Comparison of ENCODE assay signal across 9 cellular contexts in the genomic region with DNA sequence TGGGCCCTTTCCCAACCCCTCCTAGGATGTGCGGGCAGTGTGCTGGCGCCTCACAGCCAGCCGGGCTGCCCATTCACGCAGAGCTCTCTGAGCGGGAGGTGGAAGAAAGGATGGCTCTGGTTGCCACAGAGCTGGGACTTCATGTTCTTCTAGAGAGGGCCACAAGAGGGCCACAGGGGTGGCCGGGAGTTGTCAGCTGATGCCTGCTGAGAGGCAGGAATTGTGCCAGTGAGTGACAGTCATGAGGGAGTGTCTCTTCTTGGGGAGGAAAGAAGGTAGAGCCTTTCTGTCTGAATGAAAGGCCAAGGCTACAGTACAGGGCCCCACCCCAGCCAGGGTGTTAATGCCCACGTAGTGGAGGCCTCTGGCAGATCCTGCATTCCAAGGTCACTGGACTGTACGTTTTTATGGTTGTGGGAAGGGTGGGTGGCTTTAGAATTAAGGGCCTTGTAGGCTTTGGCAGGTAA. TPM values are rescaled to one million over a fixed set of nuclear protein-coding genes. Genes with fewer than 3 reads are reported as not detected.
DNase-seq lines count a peak whose midpoint lies in the region; ATAC-seq and TF ChIP-seq lines count a peak whose summit lies in the region.
"Had no signal": no experiment of that assay in that cellular context is flagged by ENCODE, and none has a peak within 500 bp of the region (broad histone marks: within the 10 kb centered on the region; RNA-seq: fewer than 3 reads in every experiment).

No MANE protein-coding gene starts in this region.

- no peaks in the 10 kb centered on the region for H3K27me3 ChIP-seq in BE2C
- no peaks in the 10 kb centered on the region for H3K27me3 ChIP-seq in GM23338 (ENCODE audit: insufficient read depth)

- TF ChIP-seq CTCF in BE2C (IDR thresholded peaks at IDR 0.05; ENCODE audit: low read depth, low read length), result peak; percentile 76
- peak; percentile 60 to 67 for TF ChIP-seq CTCF in GM23338 (conservative IDR thresholded peaks at IDR 0.05; ENCODE audit: low read depth in 2 of 2)
- TF ChIP-seq CTCF in retinal pigment epithelial cell (conservative IDR thresholded peaks at IDR 0.05; ENCODE audit: low read depth, low read length), result peak; percentile 69

- intact Hi-C loops in left cardiac atrium (cut with DNase I), result no loop called here

- H3K9me3 ChIP-seq in BE2C, result no peaks in the 10 kb centered on the region

- no peak overlapping the region for H3K27ac ChIP-seq in GM23338 (ENCODE audit: low read depth)

- DNase-seq in BE2C, result peak; percentile 83
- peak; percentile 94 for DNase-seq in GM23338 (ENCODE audit: low spot score)
- DNase-seq in NCI-H2227 (lab: John Stamatoyannopoulos, UW; ENCODE audit: unreplicated experiment), result peak; percentile 86
- no peak for DNase-seq in activated naive CD8-positive, alpha-beta T cell treated with anti-CD3 and anti-CD28 coated beads, Interleukin-2, amount 50 U/mL, for 24 hours
- peak; percentile 59 for DNase-seq in left cardiac atrium
- peak; percentile 58 for DNase-seq in retinal pigment epithelial cell (ENCODE audit: low read depth)

- H3K27ac Mint-ChIP-seq in GM23338, result peak overlapping the region; percentile 90
- no peak overlapping the region for H3K27ac Mint-ChIP-seq in activated naive CD8-positive, alpha-beta T cell treated with anti-CD3 and anti-CD28 coated beads, Interleukin-2, amount 50 U/mL, for 24 hours
- H3K27ac Mint-ChIP-seq: natural killer cell treated with Interleukin-12 subunit alpha and Interleukin-12 subunit beta and Interleukin-15 and Interleukin-18, amount 100 ng/mL, for 72 hours had no signal

- H3K36me3 Mint-ChIP-seq in GM23338 (ENCODE audit: low read depth), result peaks cover 17% of the 10 kb centered on the region
- H3K36me3 Mint-ChIP-seq in activated naive CD8-positive, alpha-beta T cell treated with anti-CD3 and anti-CD28 coated beads, Interleukin-2, amount 50 U/mL, for 24 hours (ENCODE audit: low read depth), result no peaks in the 10 kb centered on the region
- H3K36me3 Mint-ChIP-seq: natural killer cell treated with Interleukin-12 subunit alpha and Interleukin-12 subunit beta and Interleukin-15 and Interleukin-18, amount 100 ng/mL, for 72 hours had no signal

- H3K4me2 ChIP-seq in GM23338, result 0 out of 2 replicates have a peak overlapping the region, but pooled peaks have one; percentile 18

- peak overlapping the region; percentile 53; the same call in 2 of the 3 replicates for H3K4me3 Mint-ChIP-seq in GM23338
- H3K4me3 Mint-ChIP-seq in activated naive CD8-positive, alpha-beta T cell treated with anti-CD3 and anti-CD28 coated beads, Interleukin-2, amount 50 U/mL, for 24 hours, result no peak overlapping the region
- H3K4me3 Mint-ChIP-seq: natural killer cell treated with Interleukin-12 subunit alpha and Interleukin-12 subunit beta and Interleukin-15 and Interleukin-18, amount 100 ng/mL, for 72 hours had no signal

- no peaks in the 10 kb centered on the region for H3K9me2 ChIP-seq in GM23338 (ENCODE audit: insufficient read depth)

- H3K4me1 ChIP-seq in BE2C, result 0 out of 2 replicates have a peak, but pooled peaks cover 3% of the 10 kb centered on the region
- 0 out of 2 replicates have a peak, but pooled peaks cover 4% of the 10 kb centered on the region for H3K4me1 ChIP-seq in GM23338 (ENCODE audit: insufficient read depth)

- H3K4me3 ChIP-seq in BE2C (ENCODE audit: low read depth, low read length), result no peak overlapping the region
- no peak overlapping the region for H3K4me3 ChIP-seq in GM23338
- no peak overlapping the region for H3K4me3 ChIP-seq in retinal pigment epithelial cell (ENCODE audit: low read length)

- peaks cover 18% of the 10 kb centered on the region for H3K4me1 Mint-ChIP-seq in GM23338
- H3K4me1 Mint-ChIP-seq in activated naive CD8-positive, alpha-beta T cell treated with anti-CD3 and anti-CD28 coated beads, Interleukin-2, amount 50 U/mL, for 24 hours, result no peaks in the 10 kb centered on the region

- no peaks in the 10 kb centered on the region for H3F3A ChIP-seq in GM23338 (replicated peaks; ENCODE audit: low read depth)

- peak; percentile 92 for ATAC-seq in GM23338
- ATAC-seq in activated naive CD8-positive, alpha-beta T cell treated with anti-CD3 and anti-CD28 coated beads, Interleukin-2, amount 50 U/mL, for 24 hours, result peak; percentile 68
- ATAC-seq in left cardiac atrium, result peak; percentile 67 to 79
- no peak for ATAC-seq in HG03457 (IDR thresholded peaks at IDR 0.05; ENCODE audit: unreplicated experiment)
- ATAC-seq in HG03342 (IDR thresholded peaks at IDR 0.05; ENCODE audit: unreplicated experiment), result no peak

- peaks cover 7% of the 10 kb centered on the region; the same call in 1 of the 2 replicates for H4K20me1 ChIP-seq in GM23338 (replicated peaks; ENCODE audit: insufficient read depth)

- no peak overlapping the region for H2AFZ ChIP-seq in GM23338

- H3K9me3 Mint-ChIP-seq in GM23338, result no peaks in the 10 kb centered on the region
- no peaks in the 10 kb centered on the region for H3K9me3 Mint-ChIP-seq in activated naive CD8-positive, alpha-beta T cell treated with anti-CD3 and anti-CD28 coated beads, Interleukin-2, amount 50 U/mL, for 24 hours
- H3K9me3 Mint-ChIP-seq: natural killer cell treated with Interleukin-12 subunit alpha and Interleukin-12 subunit beta and Interleukin-15 and Interleukin-18, amount 100 ng/mL, for 72 hours had no signal

- H3K79me2 ChIP-seq in GM23338 (replicated peaks; ENCODE audit: insufficient read depth), result peaks cover 2% of the 10 kb centered on the region; the same call in 1 of the 2 replicates

- H3K36me3 ChIP-seq in BE2C (peaks cover 17% of the 10 kb centered on the region), GM23338 (ENCODE audit: insufficient read depth) (no peaks in the 10 kb centered on the region)

- H3K27me3 Mint-ChIP-seq in GM23338 (ENCODE audit: insufficient read depth, low read depth, poor library complexity), result peaks cover 13% of the 10 kb centered on the region
- no peaks in the 10 kb centered on the region for H3K27me3 Mint-ChIP-seq in activated naive CD8-positive, alpha-beta T cell treated with anti-CD3 and anti-CD28 coated beads, Interleukin-2, amount 50 U/mL, for 24 hours
- H3K27me3 Mint-ChIP-seq: natural killer cell treated with Interleukin-12 subunit alpha and Interleukin-12 subunit beta and Interleukin-15 and Interleukin-18, amount 100 ng/mL, for 72 hours had no signal

TF ChIP-seq in GM23338, 12 proteins besides CTCF, POLR2A, EP300 and RAD21:
- TF ChIP-seq EZH2phosphoT487 (IDR thresholded peaks at IDR 0.05; ENCODE audit: unreplicated experiment), result no peak
- TF ChIP-seq POLR2AphosphoS5 (IDR thresholded peaks at IDR 0.05; ENCODE audit: low read depth), result 0 out of 2 replicates have a peak, but pooled peaks have one; percentile 19
TF ChIP-seq in GM23338: peak in this region for 1.

RNA-seq across cellular contexts. Expression of gene FAM131A, which starts 8.3 kb away (rescaled TPM):
- polyA plus RNA-seq in BE2C (2012; ENCODE audit: insufficient read depth, insufficient read length, low read depth), result 36.2 TPM
- total RNA-seq in GM23338 (2014; rRNA removed; shearing (Covaris generic)), result 14.8 and 31.8 TPM in 2 replicates
- 6.7 and 9.6 TPM in 2 replicates for polyA plus RNA-seq in GM23338 (2016; fragmentation: Nextera tagmentation; extraction: Ambion mirVana)
- 10 to 100 TPM; 21.0 to 31.1 TPM for total RNA-seq in left cardiac atrium

RNA-seq across cellular contexts. Expression of gene CLCN2, which starts 15.7 kb away (rescaled TPM):
- 12.2 TPM for polyA plus RNA-seq in BE2C (2012; ENCODE audit: insufficient read depth, insufficient read length, low read depth)
- 9.2 and 10.7 TPM in 2 replicates for total RNA-seq in GM23338 (2014; rRNA removed; shearing (Covaris generic))
- polyA plus RNA-seq in GM23338 (2016; fragmentation: Nextera tagmentation; extraction: Ambion mirVana), result 5.4 and 7.0 TPM in 2 replicates
- total RNA-seq in left cardiac atrium, result 1 to 10 TPM; 2.3 to 2.6 TPM

RNA-seq across cellular contexts. Expression of gene POLR2H, which starts 15.8 kb away (rescaled TPM):
- 242 TPM for polyA plus RNA-seq in BE2C (2012; ENCODE audit: insufficient read depth, insufficient read length, low read depth)
- 182 and 199 TPM in 2 replicates for total RNA-seq in GM23338 (2014; rRNA removed; shearing (Covaris generic))
- 190 and 205 TPM in 2 replicates for polyA plus RNA-seq in GM23338 (2016; fragmentation: Nextera tagmentation; extraction: Ambion mirVana)
- total RNA-seq in left cardiac atrium, result 10 to 100 TPM; 26.8 to 34.4 TPM

RNA-seq across cellular contexts. Expression of gene EIF4G1, which starts 31.3 kb away (rescaled TPM):
- polyA plus RNA-seq in BE2C (2012; ENCODE audit: insufficient read depth, insufficient read length, low read depth), result 549 TPM
- 552 and 565 TPM in 2 replicates for total RNA-seq in GM23338 (2014; rRNA removed; shearing (Covaris generic))
- polyA plus RNA-seq in GM23338 (2016; fragmentation: Nextera tagmentation; extraction: Ambion mirVana), result 227 and 239 TPM in 2 replicates
- 100 to 1,000 TPM; 229 to 275 TPM for total RNA-seq in left cardiac atrium

RNA-seq across cellular contexts. Expression of gene THPO, which starts 32.3 kb away (rescaled TPM):
- not detected for polyA plus RNA-seq in BE2C (2012; ENCODE audit: insufficient read depth, insufficient read length, low read depth)
- 0.14 and 0.97 TPM in 2 replicates for total RNA-seq in GM23338 (2014; rRNA removed; shearing (Covaris generic))
- polyA plus RNA-seq in GM23338 (2016; fragmentation: Nextera tagmentation; extraction: Ambion mirVana), result 0.47 and 1.9 TPM in 2 replicates
- under 1 TPM; 0.50 to 0.58 TPM for total RNA-seq in left cardiac atrium
- total RNA-seq: natural killer cell treated with Interleukin-12 subunit alpha and Interleukin-12 subunit beta and Interleukin-15 and Interleukin-18, amount 100 ng/mL, for 72 hours had no signal

Comparison
In these comparisons a context has a peak if more than half of its experiments do, and no peak if none do; other contexts are left out.
1. ATAC-seq: peak in GM23338 (single experiment), activated naive CD8-positive, alpha-beta T cell treated with anti-CD3 and anti-CD28 coated beads, Interleukin-2, amount 50 U/mL, for 24 hours (single experiment) and left cardiac atrium (2 of 2); none in HG03457 (single experiment) and HG03342 (single experiment).
2. Peak in every context shown above with its lines, with median percentiles within 50 percentile points of each other: CTCF ChIP-seq.